Comparison of ENCODE assay signal across 8 cellular contexts in the genomic region with DNA sequence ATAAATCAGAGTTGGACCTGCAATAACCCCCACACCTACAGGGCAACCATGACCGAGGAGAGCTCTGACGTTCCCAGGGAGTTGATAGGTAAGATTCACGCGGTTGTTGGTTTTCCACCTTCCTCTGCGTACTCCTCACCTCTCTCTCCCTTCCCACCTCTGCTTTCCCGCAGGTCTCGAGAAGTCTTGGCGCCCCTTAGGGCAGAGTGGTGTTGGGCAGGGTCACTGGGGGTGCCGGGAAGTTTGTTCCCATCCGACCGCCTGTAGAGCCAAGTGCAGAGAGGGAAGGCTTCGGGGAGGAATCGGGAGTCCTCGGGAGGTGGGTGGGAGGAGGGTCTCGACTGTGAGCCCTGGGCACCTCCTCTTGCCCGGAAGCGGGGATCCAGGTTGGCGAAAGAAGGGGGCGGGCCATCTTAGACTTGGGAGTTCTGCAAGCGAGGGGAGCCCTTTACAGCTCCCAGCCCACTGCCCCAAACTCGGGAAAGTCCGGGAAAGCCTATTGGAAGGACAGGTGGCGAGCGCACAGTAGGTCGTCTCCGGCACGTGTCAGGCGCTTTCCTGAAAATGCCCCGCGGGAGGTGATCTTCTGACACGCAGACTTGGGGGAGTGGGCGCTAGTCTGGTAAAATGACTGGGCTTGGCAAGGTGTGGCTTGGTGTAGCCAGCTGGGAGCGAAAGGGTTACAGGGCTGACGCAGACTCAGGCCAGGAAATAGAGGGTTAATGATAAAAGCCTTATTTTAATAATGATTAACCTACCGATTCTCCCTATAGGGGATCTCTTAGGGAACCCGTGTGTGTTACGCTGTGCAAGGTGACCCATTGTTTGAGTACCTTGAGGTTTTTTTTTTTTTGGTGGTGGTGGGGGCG. TPM values are rescaled to one million over a fixed set of nuclear protein-coding genes. Genes with fewer than 3 reads are reported as not detected.
A peak's percentile ranks its signal among the peaks of the same experiment; 100 is the strongest.
DNase-seq lines count a peak whose midpoint lies in the region; ATAC-seq and TF ChIP-seq lines count a peak whose summit lies in the region.

No MANE protein-coding gene starts in this region.

- H3K36me3 ChIP-seq in Loucy (ENCODE audit: insufficient read depth, low read length) (no peaks in the 10 kb centered on the region), parathyroid adenoma (ENCODE audit: control insufficient read depth, insufficient read depth, low read length) (no peaks in the 10 kb centered on the region)

- no peaks in the 10 kb centered on the region for H3K9me3 Mint-ChIP-seq in activated T-cell treated with anti-CD3 and anti-CD28 coated beads, Interleukin-2, amount 50 U/mL, for 72 hours

- H3K9me3 ChIP-seq in Loucy (ENCODE audit: insufficient read depth, low read depth, low read length) (no peaks in the 10 kb centered on the region), parathyroid adenoma (ENCODE audit: control insufficient read depth, low read length) (no peaks in the 10 kb centered on the region)

- no peak for TF ChIP-seq CTCF in Loucy (conservative IDR thresholded peaks at IDR 0.05; ENCODE audit: low read length)
- no peak for TF ChIP-seq CTCF in parathyroid adenoma (IDR thresholded peaks at IDR 0.05)

- H3F3A ChIP-seq in Loucy (ENCODE audit: low read depth), result peaks cover 4% of the 10 kb centered on the region; the same call in 1 of the 2 replicates

- H3K4me1 ChIP-seq in Loucy (ENCODE audit: insufficient read depth, low read length, poor library complexity, severe bottlenecking) (peaks cover 47% of the 10 kb centered on the region), parathyroid adenoma (peaks cover 10% of the 10 kb centered on the region)

- H3K36me3 Mint-ChIP-seq in activated T-cell treated with anti-CD3 and anti-CD28 coated beads, Interleukin-2, amount 50 U/mL, for 72 hours (ENCODE audit: insufficient read depth in 2 of 2), result no peaks in the 10 kb centered on the region

- H3K4me2 ChIP-seq in Loucy (ENCODE audit: low read depth, low read length, poor library complexity, severe bottlenecking) (peak overlapping the region; percentile 96), parathyroid adenoma (ENCODE audit: low read length) (peak overlapping the region; percentile 91)

- peak overlapping the region; percentile 71 for H3K9ac ChIP-seq in Loucy (ENCODE audit: low read depth, low read length, poor library complexity, severe bottlenecking)
- H3K9ac ChIP-seq in parathyroid adenoma, result no peak overlapping the region

- peaks cover 10% of the 10 kb centered on the region for H3K27me3 Mint-ChIP-seq in activated T-cell treated with anti-CD3 and anti-CD28 coated beads, Interleukin-2, amount 50 U/mL, for 72 hours (ENCODE audit: low read depth)

- H3K4me3 Mint-ChIP-seq in activated T-cell treated with anti-CD3 and anti-CD28 coated beads, Interleukin-2, amount 50 U/mL, for 72 hours, result peak overlapping the region; percentile 89 to 90

- peak overlapping the region; percentile 71 for H3K27ac ChIP-seq in parathyroid adenoma

- no peaks in the 10 kb centered on the region for H3K9me2 ChIP-seq in Loucy (replicated peaks; ENCODE audit: low read depth, low read length)

- H2AFZ ChIP-seq in Loucy (ENCODE audit: low read length) (peak overlapping the region; percentile 97), parathyroid adenoma (peak overlapping the region; percentile 91)

- H3K27ac Mint-ChIP-seq in activated T-cell treated with anti-CD3 and anti-CD28 coated beads, Interleukin-2, amount 50 U/mL, for 72 hours, result no peak overlapping the region

- DNase-seq in NCI-H1436 (lab: John Stamatoyannopoulos, UW), result peak; percentile 14
- DNase-seq in NCI-H1436 treated with DMSO at 0.1 percent for 48 hours (lab: John Stamatoyannopoulos, UW), result no peak
- peak; percentile 25 to 32 for DNase-seq in activated T-cell treated with anti-CD3 and anti-CD28 coated beads, Interleukin-2, amount 50 U/mL, for 72 hours
- peak; percentile 21 for DNase-seq in germinal center (ENCODE audit: low spot score)
- no peak for DNase-seq in foreskin melanocyte

- peaks cover 41% of the 10 kb centered on the region for H3K4me1 Mint-ChIP-seq in activated T-cell treated with anti-CD3 and anti-CD28 coated beads, Interleukin-2, amount 50 U/mL, for 72 hours (ENCODE audit: low read depth)

- no peaks in the 10 kb centered on the region for H4K20me1 ChIP-seq in Loucy (ENCODE audit: insufficient read depth, low read length, poor library complexity, severe bottlenecking)

- H3K79me2 ChIP-seq in Loucy (ENCODE audit: insufficient read depth, low read length) (peaks cover 28% of the 10 kb centered on the region), parathyroid adenoma (no peaks in the 10 kb centered on the region)

- ATAC-seq in activated T-cell treated with anti-CD3 and anti-CD28 coated beads, Interleukin-2, amount 50 U/mL, for 72 hours (replicated peaks in 1 of 2), result peak; percentile 12 to 19
- no peak for ATAC-seq in GM21360 (IDR thresholded peaks at IDR 0.05; ENCODE audit: unreplicated experiment)

- H3K27me3 ChIP-seq in Loucy (ENCODE audit: insufficient read depth, low read length, poor library complexity, severe bottlenecking), result no peaks in the 10 kb centered on the region
- H3K27me3 ChIP-seq in parathyroid adenoma (ENCODE audit: control insufficient read depth, insufficient read depth, low read length), result no peaks in the 10 kb centered on the region

- H3K4me3 ChIP-seq in Loucy (ENCODE audit: low read length, poor library complexity, severe bottlenecking) (peak overlapping the region; percentile 85), parathyroid adenoma (ENCODE audit: low read depth, low read length) (peak overlapping the region; percentile 82)

RNA-seq across cellular contexts. Expression of gene CARMIL1, which starts 0.8 kb away (rescaled TPM):
- total RNA-seq in activated T-cell treated with anti-CD3 and anti-CD28 coated beads, Interleukin-2, amount 50 U/mL, for 72 hours, result 1 to 10 TPM; 5.0 to 5.6 TPM

Comparison
In these comparisons a context has a peak if more than half of its experiments do, and no peak if none do; other contexts are left out.
1. DNase-seq: peak in NCI-H1436 (single experiment), activated T-cell treated with anti-CD3 and anti-CD28 coated beads, Interleukin-2, amount 50 U/mL, for 72 hours (2 of 2) and germinal center (single experiment); none in NCI-H1436 treated with DMSO at 0.1 percent for 48 hours (single experiment) and foreskin melanocyte (single experiment).